ENCODE assay signal across 16 cellular contexts in the genomic region with DNA sequence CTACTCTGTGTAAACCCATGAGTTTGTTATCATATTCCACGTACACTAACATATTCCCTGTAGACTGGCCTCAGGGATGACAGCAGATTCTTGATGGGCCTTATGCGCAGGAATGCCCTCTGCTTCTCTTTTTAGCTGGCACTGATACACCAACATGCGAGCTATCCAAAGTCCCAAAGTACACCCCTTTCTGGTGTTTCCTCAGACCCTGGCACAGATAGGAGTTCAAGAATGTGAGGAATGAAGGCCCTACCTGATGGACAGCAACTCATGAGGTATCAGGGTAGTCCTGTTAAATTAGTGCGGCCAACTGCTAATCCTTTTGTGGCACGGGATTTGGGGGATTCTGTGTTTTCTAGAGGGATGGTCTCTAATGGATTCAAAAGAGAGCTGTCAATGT.
"Had no signal": no experiment of that assay in that cellular context is flagged by ENCODE, and none has a peak within 500 bp of the region (broad histone marks: within the 10 kb centered on the region; RNA-seq: fewer than 3 reads in every experiment).

No MANE protein-coding gene starts in this region.

- H3K9me3 Mint-ChIP-seq: central memory CD8-positive, alpha-beta T cell; dendritic cell treated with granulocyte-macrophage colony-stimulating factor and Interleukin-4, amounts not matched to agents 40 ng/mL and 50 ng/mL, for 4 days had no signal

- H3K27ac Mint-ChIP-seq: dendritic cell treated with granulocyte-macrophage colony-stimulating factor and Interleukin-4, amounts not matched to agents 40 ng/mL and 50 ng/mL, for 4 days; endodermal cell had no signal

- ATAC-seq: activated CD4-positive, CD25-positive, alpha-beta regulatory T cell treated with anti-CD3 and anti-CD28 coated beads, Interleukin-2, amount 50 U/mL, for 24 hours; mucosa of descending colon had no signal

- DNase-seq: activated CD4-positive, alpha-beta T cell treated with anti-CD3 and anti-CD28 coated beads for 48 hours; activated CD4-positive, alpha-beta T cell treated with anti-CD3 and anti-CD28 coated beads, Interleukin-2, amount 50 U/mL, for 48 hours; activated CD8-positive, alpha-beta memory T cell treated with anti-CD3 and anti-CD28 coated beads for 24 hours; activated gamma-delta T cell; activated naive CD4-positive, alpha-beta T cell treated with anti-CD3 and anti-CD28 coated beads, Interleukin-2, amount 50 U/mL, for 16 hours; anterior cingulate cortex; endodermal cell; esophagus squamous epithelium; left ventricle myocardium inferior; mucosa of descending colon; right cardiac atrium; spleen; stimulated activated naive CD4-positive, alpha-beta T cell treated with Interleukin-2 at 50 U/mL for 16 hours had no signal

- H3K4me3 Mint-ChIP-seq: central memory CD8-positive, alpha-beta T cell; dendritic cell treated with granulocyte-macrophage colony-stimulating factor and Interleukin-4, amounts not matched to agents 40 ng/mL and 50 ng/mL, for 4 days; endodermal cell had no signal

- H3K27me3 Mint-ChIP-seq: central memory CD8-positive, alpha-beta T cell; dendritic cell treated with granulocyte-macrophage colony-stimulating factor and Interleukin-4, amounts not matched to agents 40 ng/mL and 50 ng/mL, for 4 days had no signal
